19 cellular contexts compared by ENCODE assay signal in genomic region chr10:87776328-87776727, GRCh38. TPM values are rescaled to one million over a fixed set of nuclear protein-coding genes. Genes with fewer than 3 reads are reported as not detected.
A peak's percentile ranks its signal among the peaks of the same experiment; 100 is the strongest.
DNase-seq lines count a peak whose midpoint lies in the region; ATAC-seq, FAIRE-seq and TF ChIP-seq lines count a peak whose summit lies in the region.
"Had no signal": no experiment of that assay in that cellular context is flagged by ENCODE, and none has a peak within 500 bp of the region (broad histone marks: within the 10 kb centered on the region; RNA-seq: fewer than 3 reads in every experiment).

No MANE protein-coding gene starts in this region.

- POLR2A ChIA-PET in AG04450 (lab: Yijun Ruan, JAX) (no interaction called here), endothelial cell of umbilical vein (lab: Charles Lee) (interaction anchor here (0.9 kb wide), 1 partner anchor 16 kb away, joined by 6 read pairs; no protein-coding TSS in a partner anchor)

- H3K9me3 Mint-ChIP-seq in HFFc6 = no peaks in the 10 kb centered on the region
- H3K9me3 Mint-ChIP-seq: CD8-positive, alpha-beta memory T cell had no signal

- DNase-seq in AG04450 (ENCODE audit: low read depth, low spot score) (no peak), HFFc6 (no peak), T-helper 17 cell (no peak), endothelial cell of umbilical vein (ENCODE audit: low read depth, low spot score) (no peak), T-helper 9 cell (no peak)
- DNase-seq: CD8-positive, alpha-beta memory T cell; KG1; NCI-H1417 treated with DMSO at 0.1 percent for 48 hours; NCI-H187 treated with DMSO at 0.1 percent for 48 hours; NCI-H2227 treated with DMSO at 0.1 percent for 48 hours; NCI-H510A treated with DMSO at 0.1 percent for 48 hours; NCI-H82; RPMI8226; SIG-M5 had no signal

- H3K36me3 ChIP-seq in endothelial cell of umbilical vein (ENCODE audit: control insufficient read depth in 2 of 2, extremely low read depth in 1 of 2, insufficient read depth in 2 of 2, low read length in 2 of 2) = peaks cover 0 to 3% of the 10 kb centered on the region in 2 experiments

- no peak overlapping the region for H3K4me3 ChIP-seq in AG04450 (ENCODE audit: low read depth, low read length)
- peak overlapping the region in 1 of 3 experiments; percentile 43 for H3K4me3 ChIP-seq in endothelial cell of umbilical vein (replicated peaks in 1 of 3; ENCODE audit: insufficient read depth in 1 of 3, low read depth in 1 of 3, low read length in 3 of 3)
- H3K4me3 ChIP-seq: A549; BLaER1 treated with 17β-estradiol and CSF1 and Interleukin-3, amounts not matched to agents 10 nM and 100 nM had no signal

- H3K4me2 ChIP-seq in endothelial cell of umbilical vein (ENCODE audit: insufficient read depth, low read length) = peak overlapping the region; percentile 90
- H3K4me2 ChIP-seq: A549 had no signal

- CTCF ChIA-PET in AG04450 (lab: Charles Lee) (interaction anchor here (1.8 kb wide), 1 partner anchor 243 kb away, joined by 5 read pairs; no protein-coding TSS in a partner anchor), endothelial cell of umbilical vein (lab: Charles Lee) (interaction anchor here (0.6 to 1.5 kb wide), 6 partner anchors 9 to 613 kb away, joined by 3 to 6 read pairs (median 4); no protein-coding TSS in a partner anchor)

- FAIRE-seq in endothelial cell of umbilical vein (lab: Jason Lieb, UNC) = no peak

- H3K27ac Mint-ChIP-seq in HFFc6 (peak overlapping the region; percentile 86), T-helper 17 cell (peak overlapping the region; percentile 54)

- H4K20me1 ChIP-seq in endothelial cell of umbilical vein (replicated peaks; ENCODE audit: control insufficient read depth, extremely low read depth, insufficient read depth, low read length) = no peaks in the 10 kb centered on the region

- H3K27me3 ChIP-seq in AG04450 (ENCODE audit: control insufficient read depth, insufficient read depth, low read length) (no peaks in the 10 kb centered on the region), endothelial cell of umbilical vein (ENCODE audit: control insufficient read depth in 2 of 2, insufficient read depth in 2 of 2, low read length in 2 of 2) (no peaks in the 10 kb centered on the region)
- H3K27me3 ChIP-seq: BLaER1 treated with 17β-estradiol and CSF1 and Interleukin-3, amounts not matched to agents 10 nM and 100 nM had no signal

- no TSS peak for BruUV-seq in endothelial cell of umbilical vein (replicated peaks; lab: Mats Ljungman, UMichigan)

- no peak overlapping the region for H2AFZ ChIP-seq in endothelial cell of umbilical vein (ENCODE audit: low read depth, low read length)

- H3K4me3 Mint-ChIP-seq in HFFc6 (peak overlapping the region; percentile 78), T-helper 17 cell (no peak overlapping the region)
- H3K4me3 Mint-ChIP-seq: CD8-positive, alpha-beta memory T cell had no signal

- dilution Hi-C loops in endothelial cell of umbilical vein (cut with MboI; ENCODE audit: extremely low pct_ligation_motif_present, low sequenced_read_pairs) = no loop called here

- H3K9me1 ChIP-seq in endothelial cell of umbilical vein (replicated peaks; ENCODE audit: control insufficient read depth, extremely low read depth, insufficient read depth, low read length) = no peaks in the 10 kb centered on the region

- H3K36me3 Mint-ChIP-seq in HFFc6 (ENCODE audit: low read depth) (peaks cover 5% of the 10 kb centered on the region; the same call in 1 of the 2 replicates), T-helper 17 cell (ENCODE audit: low read depth) (peaks cover 4% of the 10 kb centered on the region)

- intact Hi-C loops in endothelial cell of umbilical vein (cut with micrococcal nuclease) = loop anchor here (2.0 kb wide), 1 partner anchor 40 kb away; no protein-coding TSS in a partner anchor

- H3K79me2 ChIP-seq in endothelial cell of umbilical vein (ENCODE audit: control insufficient read depth, insufficient read depth, low read length) = peaks cover 6% of the 10 kb centered on the region

- H3K9ac ChIP-seq in endothelial cell of umbilical vein (replicated peaks; ENCODE audit: extremely low read depth, insufficient read depth, low read length) = peak overlapping the region; percentile 65

- H3K27ac ChIP-seq in AG04450 (ENCODE audit: low read depth, low read length) (peak overlapping the region; percentile 23), endothelial cell of umbilical vein (ENCODE audit: insufficient read depth, low read depth, low read length) (peak overlapping the region; percentile 76)
- H3K27ac ChIP-seq: A549 had no signal

- peaks cover 28% of the 10 kb centered on the region for H3K4me1 Mint-ChIP-seq in HFFc6 (ENCODE audit: low read depth)
- H3K4me1 Mint-ChIP-seq in T-helper 17 cell = peaks cover 4% of the 10 kb centered on the region

- no peaks in the 10 kb centered on the region for H3K9me3 ChIP-seq in AG04450 (ENCODE audit: control insufficient read depth, insufficient read depth, low read length)
- H3K9me3 ChIP-seq in T-helper 17 cell (ENCODE audit: control insufficient read depth, low read length, poor library complexity, severe bottlenecking) = no peaks in the 10 kb centered on the region
- no peaks in the 10 kb centered on the region for H3K9me3 ChIP-seq in endothelial cell of umbilical vein (replicated peaks; ENCODE audit: control insufficient read depth, insufficient read depth, low read length)
- H3K9me3 ChIP-seq: A549 had no signal

- H3K4me1 ChIP-seq in endothelial cell of umbilical vein (ENCODE audit: control insufficient read depth, extremely low read depth, insufficient read depth, low read length) = peaks cover 20% of the 10 kb centered on the region
- H3K4me1 ChIP-seq: A549 had no signal

- ATAC-seq in T-helper 17 cell (no peak), GM18868 (IDR thresholded peaks at IDR 0.05; ENCODE audit: unreplicated experiment) (no peak), GM21447 (IDR thresholded peaks at IDR 0.05; ENCODE audit: unreplicated experiment) (no peak), HG02852 (IDR thresholded peaks at IDR 0.05; ENCODE audit: unreplicated experiment) (no peak)

- no peak for TF ChIP-seq CTCF in AG04450 (IDR thresholded peaks at IDR 0.05; ENCODE audit: low read depth, low read length)
- TF ChIP-seq CTCF in HFFc6 (IDR thresholded peaks at IDR 0.05) = no peak
- TF ChIP-seq CTCF in endothelial cell of umbilical vein (IDR thresholded peaks at IDR 0.05; ENCODE audit: extremely low read depth in 1 of 2, insufficient read depth in 1 of 2, low read depth in 1 of 2, low read length in 2 of 2) = no peak

- TF ChIP-seq POLR2A in endothelial cell of umbilical vein (IDR thresholded peaks at IDR 0.05; ENCODE audit: low read depth, low read length) = no peak

- H3K27me3 Mint-ChIP-seq in HFFc6 (ENCODE audit: insufficient read depth) (no peaks in the 10 kb centered on the region), T-helper 17 cell (no peaks in the 10 kb centered on the region)
- H3K27me3 Mint-ChIP-seq: CD8-positive, alpha-beta memory T cell had no signal

TF ChIP-seq in endothelial cell of umbilical vein, 7 proteins besides CTCF, POLR2A, EP300 and RAD21:
- no peak for TF ChIP-seq MAX (IDR thresholded peaks at IDR 0.05; ENCODE audit: insufficient read depth, insufficient read length)
- no peak for TF ChIP-seq MYC (IDR thresholded peaks at IDR 0.05; ENCODE audit: low read depth, low read length)
- TF ChIP-seq JUN (IDR thresholded peaks at IDR 0.05; ENCODE audit: borderline replicate concordance, insufficient read depth, insufficient read length, low read depth) = no peak
- no peak for TF ChIP-seq GATA2 (IDR thresholded peaks at IDR 0.05; ENCODE audit: insufficient read depth, insufficient read length, low read depth, low read length)
- no peak for TF ChIP-seq POLR2AphosphoS5 (IDR thresholded peaks at IDR 0.05; ENCODE audit: insufficient read depth, low read depth, low read length)
- TF ChIP-seq EZH2 (IDR thresholded peaks at IDR 0.05; ENCODE audit: borderline replicate concordance, low read depth, low read length, severe bottlenecking) = no peak
- no peak for TF ChIP-seq FOS (IDR thresholded peaks at IDR 0.05; ENCODE audit: borderline replicate concordance, insufficient read depth, low read length)
TF ChIP-seq in endothelial cell of umbilical vein: peak in this region for 0.

RNA-seq across cellular contexts. Expression of gene ATAD1, which starts 41.7 kb away (rescaled TPM):
- polyA plus RNA-seq in AG04450 (2011; rRNA removed) (31.3 and 43.7 TPM in 2 replicates), endothelial cell of umbilical vein (4.6 and 5.2 TPM in 2 replicates)
- polyA minus RNA-seq in AG04450 (2011; rRNA and poly(A)+ RNA removed) = 15.3 and 32.2 TPM in 2 replicates
- 10 to 100 TPM; 33.4 to 44.4 (median 35.8) TPM for total RNA-seq in HFFc6 (2021; fragmentation: NEBNext Ultra II Directional; extraction: Animal tissue kit (Norgen Biotek cat#: 25700))
- total RNA-seq in T-helper 17 cell (10 to 100 TPM; 25.1 to 32.2 TPM), endothelial cell of umbilical vein (23.6 and 25.8 TPM in 2 replicates)
- polyA plus RNA-seq in endothelial cell of umbilical vein (2011; cell fraction: cytosol; rRNA removed) = 8.2 and 8.3 TPM in 2 replicates
- 13.7 and 19.0 TPM in 2 replicates for polyA plus RNA-seq in endothelial cell of umbilical vein (2011; cell fraction: nucleus; rRNA removed)
- 23.8 and 24.2 TPM in 2 replicates for polyA plus RNA-seq in endothelial cell of umbilical vein (2012)
- 9.9 and 11.8 TPM in 2 replicates for polyA minus RNA-seq in endothelial cell of umbilical vein
- 45.0 TPM for polyA minus RNA-seq in endothelial cell of umbilical vein (2011; cell fraction: cytosol; rRNA and poly(A)+ RNA removed)
- polyA minus RNA-seq in endothelial cell of umbilical vein (2011; cell fraction: nucleus; rRNA and poly(A)+ RNA removed) = 17.0 and 21.3 TPM in 2 replicates
